Comparison of ENCODE assay signal across 11 cellular contexts in genomic region chr18:50315100-50315871, GRCh38.
DNase-seq lines count a peak whose midpoint lies in the region; ATAC-seq lines count a peak whose summit lies in the region.
"Had no signal": no experiment of that assay in that cellular context is flagged by ENCODE, and none has a peak within 500 bp of the region (broad histone marks: within the 10 kb centered on the region; RNA-seq: fewer than 3 reads in every experiment).

No MANE protein-coding gene starts in this region.

- H3K36me3 ChIP-seq in mucosa of rectum (ENCODE audit: control insufficient read depth in 2 of 2, insufficient read depth in 2 of 2, low read length in 2 of 2): no peaks in the 10 kb centered on the region

- no peaks in the 10 kb centered on the region for H3K4me1 ChIP-seq in mucosa of rectum (ENCODE audit: control insufficient read depth in 2 of 2, insufficient read depth in 2 of 2, low read length in 2 of 2)

- H3K27ac ChIP-seq in mucosa of rectum (ENCODE audit: low read depth in 2 of 2, low read length in 2 of 2): peak overlapping the region; percentile 30 to 46

- H3K4me3 ChIP-seq in mucosa of rectum (ENCODE audit: low read length in 2 of 2): no peak overlapping the region

- DNase-seq in NCI-H1048 (lab: John Stamatoyannopoulos, UW): no peak
- DNase-seq in NCI-H1105 (lab: John Stamatoyannopoulos, UW): no peak
- no peak for DNase-seq in EL
- DNase-seq: activated CD4-positive, alpha-beta T cell treated with anti-CD3 and anti-CD28 coated beads, Interleukin-2, amount 50 U/mL, for 48 hours; amniotic stem cell; DMS53; NCI-H1417 treated with DMSO at 0.1 percent for 48 hours had no signal

- H3K9me3 ChIP-seq in mucosa of rectum (ENCODE audit: control insufficient read depth in 2 of 2, low read length in 2 of 2): no peaks in the 10 kb centered on the region

- H3K27me3 ChIP-seq in mucosa of rectum (ENCODE audit: control insufficient read depth in 2 of 2, insufficient read depth in 2 of 2, low read length in 2 of 2): peaks cover 0 to 5% of the 10 kb centered on the region in 2 donors

- ATAC-seq in GM18909 (IDR thresholded peaks at IDR 0.05; ENCODE audit: poor library complexity, unreplicated experiment) (peak; percentile 73), GM21737 (IDR thresholded peaks at IDR 0.05; ENCODE audit: unreplicated experiment) (peak; percentile 69), HG03196 (IDR thresholded peaks at IDR 0.05; ENCODE audit: unreplicated experiment) (peak; percentile 68)

- H3K9ac ChIP-seq in mucosa of rectum (ENCODE audit: low read depth in 1 of 2, low read length in 2 of 2): no peak overlapping the region
